ENCODE assay signal across 8 cellular contexts in genomic region chr22:19478086-19478392, GRCh38. TPM values are rescaled to one million over a fixed set of nuclear protein-coding genes. Genes with fewer than 3 reads are reported as not detected.
A peak's percentile ranks its signal among the peaks of the same experiment; 100 is the strongest.
DNase-seq lines count a peak whose midpoint lies in the region; ATAC-seq, FAIRE-seq and TF ChIP-seq lines count a peak whose summit lies in the region.

No MANE protein-coding gene starts in this region.

- CTCF ChIA-PET in A549 (lab: Yijun Ruan, JAX): interaction anchor here (0.7 to 1.6 kb wide), 6 partner anchors 12 to 333 kb away, joined by 3 to 6 read pairs (median 4); partner anchors contain the start of gene ESS2

- peak overlapping the region; percentile 93 for H3K9ac ChIP-seq in HUES64 (ENCODE audit: low read depth, low read length)
- peak overlapping the region; percentile 77 for H3K9ac ChIP-seq in mucosa of stomach (ENCODE audit: low read length)

- POLR2A ChIA-PET in A549 (lab: Yijun Ruan, JAX): no interaction called here

- TF ChIP-seq CTCF in A549 (IDR thresholded peaks at IDR 0.05) (no peak), bronchial epithelial cell (IDR thresholded peaks at IDR 0.05; ENCODE audit: insufficient read depth, low read length, severe bottlenecking) (no peak)

- H3K4me1 ChIP-seq in A549 (peaks cover 13% of the 10 kb centered on the region), HUES64 (ENCODE audit: insufficient read depth, low read length) (peaks cover 16% of the 10 kb centered on the region; the same call in 1 of the 2 replicates), mucosa of stomach (ENCODE audit: control insufficient read depth, insufficient read depth, low read length) (no peaks in the 10 kb centered on the region)

- TF ChIP-seq RAD21 in A549 (conservative IDR thresholded peaks at IDR 0.05 in 1 of 2, IDR thresholded peaks at IDR 0.05 in 1 of 2): no peak

- H3K36me3 ChIP-seq in HUES64 (ENCODE audit: insufficient read depth, low read length) (peaks cover 43% of the 10 kb centered on the region), bronchial epithelial cell (ENCODE audit: control insufficient read depth, insufficient read depth, low read length) (peaks cover 8% of the 10 kb centered on the region), mucosa of stomach (ENCODE audit: control insufficient read depth, insufficient read depth, low read length) (peaks cover 10% of the 10 kb centered on the region)

- no peak for FAIRE-seq in A549 (lab: Jason Lieb, UNC)
- FAIRE-seq in bronchial epithelial cell (lab: Jason Lieb, UNC): no peak

- H3K27ac ChIP-seq in A549 (peak overlapping the region; percentile 98; a peak in 5 of 6 replicates), HUES64 (ENCODE audit: low read depth, low read length) (no peak overlapping the region)

- TF ChIP-seq EP300 in A549 (IDR thresholded peaks at IDR 0.05): no peak

- H3K9me3 ChIP-seq in A549 (no peaks in the 10 kb centered on the region), HUES64 (ENCODE audit: insufficient read depth, low read depth, low read length) (no peaks in the 10 kb centered on the region), mucosa of stomach (ENCODE audit: control insufficient read depth, low read length) (no peaks in the 10 kb centered on the region)

- 5% methylated on average over 5 of the region's 5 CpGs for WGBS in A549 (ENCODE audit: missing lambda C conversion rate)
- WGBS in HUES64: 19% methylated on average over 5 of the region's 5 CpGs

- TF ChIP-seq POLR2A in A549 (IDR thresholded peaks at IDR 0.05; ENCODE audit: low read length): no peak

- H3K27me3 ChIP-seq in HUES64 (ENCODE audit: insufficient read depth, low read length) (no peaks in the 10 kb centered on the region), bronchial epithelial cell (ENCODE audit: control insufficient read depth, insufficient read depth, low read length) (no peaks in the 10 kb centered on the region), mucosa of stomach (ENCODE audit: control insufficient read depth, insufficient read depth, low read length) (no peaks in the 10 kb centered on the region)

- DNase-seq in A549 (ENCODE audit: low read depth in 1 of 2, low spot score in 1 of 2) (no peak), bronchial epithelial cell (ENCODE audit: low read depth) (no peak), NCI-H446 treated with DMSO at 0.1 percent for 48 hours (lab: John Stamatoyannopoulos, UW) (no peak), cerebellar cortex (ENCODE audit: low spot score) (no peak), nucleus accumbens (lab: John Stamatoyannopoulos, UW) (no peak)

- peak overlapping the region; percentile 98 for H3K4me2 ChIP-seq in A549

- H3K4me3 ChIP-seq in A549 (peak overlapping the region; percentile 96), HUES64 (ENCODE audit: low read length) (peak overlapping the region; percentile 62), bronchial epithelial cell (ENCODE audit: low read depth, low read length) (peak overlapping the region; percentile 73), mucosa of stomach (ENCODE audit: low read length) (peak overlapping the region; percentile 80)

- ATAC-seq in A549: no peak
- ATAC-seq in HG02798 (IDR thresholded peaks at IDR 0.05; ENCODE audit: poor library complexity, unreplicated experiment): no peak

TF ChIP-seq in A549, 52 proteins besides CTCF, POLR2A, EP300 and RAD21:
- TF ChIP-seq, protein P1, sequence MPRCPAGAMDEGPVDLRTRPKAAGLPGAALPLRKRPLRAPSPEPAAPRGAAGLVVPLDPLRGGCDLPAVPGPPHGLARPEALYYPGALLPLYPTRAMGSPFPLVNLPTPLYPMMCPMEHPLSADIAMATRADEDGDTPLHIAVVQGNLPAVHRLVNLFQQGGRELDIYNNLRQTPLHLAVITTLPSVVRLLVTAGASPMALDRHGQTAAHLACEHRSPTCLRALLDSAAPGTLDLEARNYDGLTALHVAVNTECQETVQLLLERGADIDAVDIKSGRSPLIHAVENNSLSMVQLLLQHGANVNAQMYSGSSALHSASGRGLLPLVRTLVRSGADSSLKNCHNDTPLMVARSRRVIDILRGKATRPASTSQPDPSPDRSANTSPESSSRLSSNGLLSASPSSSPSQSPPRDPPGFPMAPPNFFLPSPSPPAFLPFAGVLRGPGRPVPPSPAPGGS (IDR thresholded peaks at IDR 0.05): no peak
- TF ChIP-seq TFCP2L1 (CRISPR knock-in tag; IDR thresholded peaks at IDR 0.05): no peak

RNA-seq across cellular contexts. Expression of gene UFD1, which starts 1.0 kb away (rescaled TPM):
- polyA plus RNA-seq in A549 (2011; rRNA removed) (96.1 and 117 TPM in 2 replicates), A549 (2017; fragmentation: RNase III; extraction: RNeasy Plus Mini Kit Qiagen cat#74134 plus additional on column Dnase treatment) (94.4 to 109 TPM (median 95.4 TPM) in 3 replicates)
- polyA plus RNA-seq in A549 (2012; cell fraction: cytosol; rRNA removed): 151 and 152 TPM in 2 replicates
- 87.3 and 107 TPM in 2 replicates for polyA plus RNA-seq in A549 (2012; cell fraction: nucleus; rRNA removed)
- 102 and 137 TPM in 2 replicates for polyA minus RNA-seq in A549 (2011; rRNA and poly(A)+ RNA removed)
- polyA plus RNA-seq in HUES64 (2013, experiment 1 of 2): 75.8 TPM
- polyA plus RNA-seq in HUES64 (2013, experiment 2 of 2): 60.2 TPM
- total RNA-seq in bronchial epithelial cell: 66.9 and 77.8 TPM in 2 replicates

RNA-seq across cellular contexts. Expression of gene CDC45, which starts 1.7 kb away (rescaled TPM):
- 36.7 and 51.6 TPM in 2 replicates for polyA plus RNA-seq in A549 (2011; rRNA removed)
- 54.6 and 59.4 TPM in 2 replicates for polyA plus RNA-seq in A549 (2012; cell fraction: cytosol; rRNA removed)
- 96.1 and 103 TPM in 2 replicates for polyA plus RNA-seq in A549 (2012; cell fraction: nucleus; rRNA removed)
- 44.5 to 47.2 TPM (median 46.0 TPM) in 3 replicates for polyA plus RNA-seq in A549 (2017; fragmentation: RNase III; extraction: RNeasy Plus Mini Kit Qiagen cat#74134 plus additional on column Dnase treatment)
- polyA minus RNA-seq in A549 (2011; rRNA and poly(A)+ RNA removed): 22.1 and 32.8 TPM in 2 replicates
- 30.0 TPM for polyA plus RNA-seq in HUES64 (2013, experiment 1 of 2)
- 28.1 TPM for polyA plus RNA-seq in HUES64 (2013, experiment 2 of 2)
- 0.26 and 1.2 TPM in 2 replicates for total RNA-seq in bronchial epithelial cell

RNA-seq across cellular contexts. Expression of gene C22orf39, which starts 30.5 kb away (rescaled TPM):
- polyA plus RNA-seq in A549 (2011; rRNA removed) (19.5 and 20.7 TPM in 2 replicates), A549 (2017; fragmentation: RNase III; extraction: RNeasy Plus Mini Kit Qiagen cat#74134 plus additional on column Dnase treatment) (19.4 to 20.2 TPM (median 19.5 TPM) in 3 replicates)
- polyA plus RNA-seq in A549 (2012; cell fraction: cytosol; rRNA removed): 17.2 and 21.4 TPM in 2 replicates
- 9.6 and 12.1 TPM in 2 replicates for polyA plus RNA-seq in A549 (2012; cell fraction: nucleus; rRNA removed)
- 15.7 and 23.4 TPM in 2 replicates for polyA minus RNA-seq in A549 (2011; rRNA and poly(A)+ RNA removed)
- 24.0 TPM for polyA plus RNA-seq in HUES64 (2013, experiment 1 of 2)
- 30.1 TPM for polyA plus RNA-seq in HUES64 (2013, experiment 2 of 2)
- 25.3 and 38.9 TPM in 2 replicates for total RNA-seq in bronchial epithelial cell

RNA-seq across cellular contexts. Expression of gene MRPL40, which starts 45.7 kb away (rescaled TPM):
- polyA plus RNA-seq in A549 (2011; rRNA removed) (43.3 and 45.7 TPM in 2 replicates), A549 (2017; fragmentation: RNase III; extraction: RNeasy Plus Mini Kit Qiagen cat#74134 plus additional on column Dnase treatment) (32.1 to 35.1 TPM (median 34.0 TPM) in 3 replicates)
- 24.9 and 25.2 TPM in 2 replicates for polyA plus RNA-seq in A549 (2012; cell fraction: cytosol; rRNA removed)
- 8.0 and 10.1 TPM in 2 replicates for polyA plus RNA-seq in A549 (2012; cell fraction: nucleus; rRNA removed)
- 10.2 and 10.8 TPM in 2 replicates for polyA minus RNA-seq in A549 (2011; rRNA and poly(A)+ RNA removed)
- 21.1 TPM for polyA plus RNA-seq in HUES64 (2013, experiment 1 of 2)
- 24.9 TPM for polyA plus RNA-seq in HUES64 (2013, experiment 2 of 2)
- 60.8 and 61.7 TPM in 2 replicates for total RNA-seq in bronchial epithelial cell

RNA-seq across cellular contexts. Expression of gene CLDN5, which starts 46.2 kb away (rescaled TPM):
- polyA plus RNA-seq in A549 (2011; rRNA removed) (not detected in 2 replicates), A549 (2017; fragmentation: RNase III; extraction: RNeasy Plus Mini Kit Qiagen cat#74134 plus additional on column Dnase treatment) (not detected in 3 replicates)
- not detected in 2 replicates for polyA plus RNA-seq in A549 (2012; cell fraction: cytosol; rRNA removed)
- not detected in 2 replicates for polyA plus RNA-seq in A549 (2012; cell fraction: nucleus; rRNA removed)
- polyA minus RNA-seq in A549 (2011; rRNA and poly(A)+ RNA removed): not detected in 2 replicates
- polyA plus RNA-seq in HUES64 (2013, experiment 1 of 2): 1.1 TPM
- polyA plus RNA-seq in HUES64 (2013, experiment 2 of 2): 1.3 TPM
- total RNA-seq in bronchial epithelial cell: 0.38 and 2.4 TPM in 2 replicates
